Comparison of ENCODE assay signal across 9 cellular contexts in genomic region chr20:3777726-3778629, GRCh38. TPM values are rescaled to one million over a fixed set of nuclear protein-coding genes. Genes with fewer than 3 reads are reported as not detected.
A peak's percentile ranks its signal among the peaks of the same experiment; 100 is the strongest.
DNase-seq lines count a peak whose midpoint lies in the region; ATAC-seq and TF ChIP-seq lines count a peak whose summit lies in the region.
"Had no signal": no experiment of that assay in that cellular context is flagged by ENCODE, and none has a peak within 500 bp of the region (broad histone marks: within the 10 kb centered on the region; RNA-seq: fewer than 3 reads in every experiment).

No MANE protein-coding gene starts in this region.

- no peak for TF ChIP-seq POLR2A in thyroid gland (IDR thresholded peaks at IDR 0.05)

- H3K9ac ChIP-seq in endocrine pancreas (ENCODE audit: control insufficient read depth, insufficient read depth, low read length), result peak overlapping the region; percentile 42

- H3K36me3 ChIP-seq in endocrine pancreas (ENCODE audit: control insufficient read depth, insufficient read depth, low read length) (no peaks in the 10 kb centered on the region), mucosa of descending colon (ENCODE audit: low read depth) (no peaks in the 10 kb centered on the region), thyroid gland (no peaks in the 10 kb centered on the region)

- H3K4me1 Mint-ChIP-seq in CD14-positive monocyte, result peaks cover 45% of the 10 kb centered on the region
- H3K4me1 Mint-ChIP-seq in WTC11, result peaks cover 30% of the 10 kb centered on the region

- peaks cover 27 to 37% (median 28%) of the 10 kb centered on the region in 3 donors for H3K27me3 Mint-ChIP-seq in CD14-positive monocyte (ENCODE audit: low read depth in 3 of 3)
- peaks cover 58% of the 10 kb centered on the region for H3K27me3 Mint-ChIP-seq in WTC11 (ENCODE audit: low read depth)

- intact Hi-C loops in CD14-positive monocyte (cut with micrococcal nuclease) (no loop called here), mucosa of descending colon (cut with DNase I, micrococcal nuclease) (no loop called here), thyroid gland (cut with DNase I) (no loop called here)

- H3K27ac ChIP-seq in thyroid gland, result no peak overlapping the region

- peaks cover 0 to 10% (median 4%) of the 10 kb centered on the region in 7 donors for H3K9me3 Mint-ChIP-seq in CD14-positive monocyte
- H3K9me3 Mint-ChIP-seq in WTC11, result no peaks in the 10 kb centered on the region

- TF ChIP-seq CTCF in CD14-positive monocyte (IDR thresholded peaks at IDR 0.05) (no peak), WTC11 (IDR thresholded peaks at IDR 0.05) (no peak), mucosa of descending colon (IDR thresholded peaks at IDR 0.05) (no peak), thyroid gland (IDR thresholded peaks at IDR 0.05) (peak in 1 of 6 experiments; percentile 20)

- WGBS in thyroid gland, 2 donors, result 12 to 18% methylated on average over 12 to 33 of the region's 70 CpGs

- H3K9me3 ChIP-seq in endocrine pancreas (ENCODE audit: control insufficient read depth, low read length) (no peaks in the 10 kb centered on the region), mucosa of descending colon (no peaks in the 10 kb centered on the region), thyroid gland (no peaks in the 10 kb centered on the region)

- ATAC-seq in WTC11, result peak; percentile 73
- ATAC-seq in mucosa of descending colon, result peak; percentile 72
- no peak for ATAC-seq in HG02642 (IDR thresholded peaks at IDR 0.05; ENCODE audit: poor library complexity, unreplicated experiment)
- ATAC-seq: HCT116 had no signal

- DNase-seq in CD14-positive monocyte (ENCODE audit: low spot score), result peak; percentile 75
- DNase-seq in HPDE6-E6E7 (ENCODE audit: extremely low spot score), result peak; percentile 87
- DNase-seq in WTC11 (ENCODE audit: low spot score), result peak; percentile 82
- peak; percentile 61 to 81 (median 77) for DNase-seq in mucosa of descending colon
- peak; percentile 52 to 59 for DNase-seq in thyroid gland
- DNase-seq in LoVo (ENCODE audit: low spot score), result no peak

- H3K4me1 ChIP-seq in endocrine pancreas (ENCODE audit: control insufficient read depth, insufficient read depth, low read length) (no peaks in the 10 kb centered on the region), mucosa of descending colon (ENCODE audit: low read depth) (peaks cover 27% of the 10 kb centered on the region), thyroid gland (peaks cover 8 to 24% of the 10 kb centered on the region in 2 donors)

- H3K27me3 ChIP-seq in endocrine pancreas (ENCODE audit: control insufficient read depth, insufficient read depth, low read length) (no peaks in the 10 kb centered on the region), thyroid gland (no peaks in the 10 kb centered on the region)

- H3K4me3 ChIP-seq in endocrine pancreas (ENCODE audit: control insufficient read depth, insufficient read depth, low read length) (no peak overlapping the region), mucosa of descending colon (no peak overlapping the region), thyroid gland (replicated peaks in 1 of 3) (peak overlapping the region in 2 of 3 donors; percentile 20 to 29)

- CTCF ChIA-PET in WTC11 (lab: Charles Lee), result interaction anchor here (0.6 to 3.3 kb wide), 25 partner anchors 8 to 208 kb away, joined by 3 to 27 read pairs (median 4); partner anchors contain the start of genes ADAM33, ADISSP, AP5S1 and CDC25B

- POLR2A ChIA-PET in WTC11 (lab: Charles Lee), result interaction anchor here (0.6 to 2.1 kb wide), 5 partner anchors 10 to 422 kb away, joined by 3 to 14 read pairs (median 3); partner anchors contain the start of genes ADISSP and AP5S1

- H3K27ac Mint-ChIP-seq in CD14-positive monocyte (peak overlapping the region in 2 of 7 donors; percentile 15 to 66), WTC11 (no peak overlapping the region)

- H3K36me3 Mint-ChIP-seq in CD14-positive monocyte (peaks cover 3% of the 10 kb centered on the region in 2 donors), WTC11 (no peaks in the 10 kb centered on the region)

- H3K4me3 Mint-ChIP-seq in CD14-positive monocyte (peak overlapping the region; percentile 89 to 97), WTC11 (peak overlapping the region; percentile 79)

TF ChIP-seq in WTC11, 78 proteins besides CTCF, POLR2A, EP300 and RAD21 (continues in another document):
- peak; percentile 81 for TF ChIP-seq MAX (CRISPR knock-in tag; IDR thresholded peaks at IDR 0.05)
- TF ChIP-seq USF1 (CRISPR knock-in tag; IDR thresholded peaks at IDR 0.05), result peak; percentile 17; the same call in 1 of the 2 replicates
- TF ChIP-seq RELA (CRISPR knock-in tag; IDR thresholded peaks at IDR 0.05; ENCODE audit: borderline replicate concordance), result peak; percentile 53; the same call in 1 of the 2 replicates
- no peak for TF ChIP-seq KAT7 (CRISPR knock-in tag; IDR thresholded peaks at IDR 0.05; ENCODE audit: borderline replicate concordance)
- peak; percentile 72 for TF ChIP-seq SP1 (CRISPR knock-in tag; conservative IDR thresholded peaks at IDR 0.05)
- peak; percentile 45 for TF ChIP-seq ETV6 (CRISPR knock-in tag; IDR thresholded peaks at IDR 0.05)
- TF ChIP-seq CBFB (CRISPR knock-in tag; IDR thresholded peaks at IDR 0.05; ENCODE audit: low read depth), result 0 out of 2 replicates have a peak, but pooled peaks have one; percentile 17
- no peak for TF ChIP-seq ATF2 (CRISPR knock-in tag; IDR thresholded peaks at IDR 0.05; ENCODE audit: borderline replicate concordance, low read depth)
- TF ChIP-seq ESRRA (CRISPR knock-in tag; IDR thresholded peaks at IDR 0.05; ENCODE audit: borderline replicate concordance), result no peak
- TF ChIP-seq ZBTB43 (CRISPR knock-in tag; IDR thresholded peaks at IDR 0.05), result peak; percentile 33; the same call in 1 of the 2 replicates
- peak; percentile 2; the same call in 1 of the 2 replicates for TF ChIP-seq USF2 (CRISPR knock-in tag; IDR thresholded peaks at IDR 0.05)
- TF ChIP-seq ZBTB21 (CRISPR knock-in tag; IDR thresholded peaks at IDR 0.05; ENCODE audit: borderline replicate concordance), result no peak; the same call in 1 of the 2 replicates
- TF ChIP-seq SMAD4 (CRISPR knock-in tag; IDR thresholded peaks at IDR 0.05), result no peak

RNA-seq across cellular contexts. Expression of gene SPEF1, which starts 3.3 kb away (rescaled TPM):
- polyA plus RNA-seq in CD14-positive monocyte, result not detected
- total RNA-seq in WTC11 (2021) (0.41 to 0.72 TPM (median 0.64 TPM) in 3 replicates), mucosa of descending colon (under 1 TPM in 1 of 3 donors, not detected in 2; 0.19 TPM), thyroid gland (1 to 10 TPM in 3 of 4 donors, under 1 TPM in 1; 0.13 to 2.5 (median 2.0) TPM)

RNA-seq across cellular contexts. Expression of gene CENPB, which starts 8.6 kb away (rescaled TPM):
- 1 to 10 TPM; 1.1 to 1.4 TPM for polyA plus RNA-seq in CD14-positive monocyte
- total RNA-seq in WTC11 (2021) (55.3 to 58.7 TPM (median 57.6 TPM) in 3 replicates), mucosa of descending colon (100 to 1,000 TPM in 1 of 3 donors, 10 to 100 TPM in 2; 71.7 to 114 (median 75.0) TPM), thyroid gland (10 to 100 TPM; 64.8 to 94.9 (median 80.8) TPM)

RNA-seq across cellular contexts. Expression of gene ADISSP, which starts 10.4 kb away (rescaled TPM):
- polyA plus RNA-seq in CD14-positive monocyte, result 10 to 100 TPM; 59.6 to 68.5 TPM
- total RNA-seq in WTC11 (2021) (109 to 129 TPM (median 113 TPM) in 3 replicates), mucosa of descending colon (10 to 100 TPM; 14.5 to 69.6 (median 26.5) TPM), thyroid gland (10 to 100 TPM; 11.6 to 17.0 (median 16.3) TPM)

RNA-seq across cellular contexts. Expression of gene CDC25B, which starts 18.1 kb away (rescaled TPM):
- 1 to 10 TPM; 3.6 to 4.0 TPM for polyA plus RNA-seq in CD14-positive monocyte
- 35.2 to 37.5 TPM (median 37.4 TPM) in 3 replicates for total RNA-seq in WTC11 (2021)
- 10 to 100 TPM; 12.2 to 52.0 (median 38.4) TPM for total RNA-seq in mucosa of descending colon
- total RNA-seq in thyroid gland, result 10 to 100 TPM; 23.7 to 43.9 (median 27.8) TPM

RNA-seq across cellular contexts. Expression of gene AP5S1, which starts 42.4 kb away (rescaled TPM):
- polyA plus RNA-seq in CD14-positive monocyte, result 10 to 100 TPM in 1 of 2 donors, 1 to 10 TPM in 1; 8.6 to 10.8 TPM
- total RNA-seq in WTC11 (2021) (2.8 to 4.1 TPM (median 3.1 TPM) in 3 replicates), mucosa of descending colon (10 to 100 TPM; 13.0 to 18.6 (median 13.9) TPM), thyroid gland (10 to 100 TPM; 16.0 to 46.3 (median 35.0) TPM)

Comparison
In these comparisons a context has a peak if more than half of its experiments do, and no peak if none do; other contexts are left out.
1. H3K4me3 ChIP-seq: peak in thyroid gland (2 of 3); none in endocrine pancreas (single experiment) and mucosa of descending colon (single experiment).